ENCODE assay signal across 16 cellular contexts in the genomic region with DNA sequence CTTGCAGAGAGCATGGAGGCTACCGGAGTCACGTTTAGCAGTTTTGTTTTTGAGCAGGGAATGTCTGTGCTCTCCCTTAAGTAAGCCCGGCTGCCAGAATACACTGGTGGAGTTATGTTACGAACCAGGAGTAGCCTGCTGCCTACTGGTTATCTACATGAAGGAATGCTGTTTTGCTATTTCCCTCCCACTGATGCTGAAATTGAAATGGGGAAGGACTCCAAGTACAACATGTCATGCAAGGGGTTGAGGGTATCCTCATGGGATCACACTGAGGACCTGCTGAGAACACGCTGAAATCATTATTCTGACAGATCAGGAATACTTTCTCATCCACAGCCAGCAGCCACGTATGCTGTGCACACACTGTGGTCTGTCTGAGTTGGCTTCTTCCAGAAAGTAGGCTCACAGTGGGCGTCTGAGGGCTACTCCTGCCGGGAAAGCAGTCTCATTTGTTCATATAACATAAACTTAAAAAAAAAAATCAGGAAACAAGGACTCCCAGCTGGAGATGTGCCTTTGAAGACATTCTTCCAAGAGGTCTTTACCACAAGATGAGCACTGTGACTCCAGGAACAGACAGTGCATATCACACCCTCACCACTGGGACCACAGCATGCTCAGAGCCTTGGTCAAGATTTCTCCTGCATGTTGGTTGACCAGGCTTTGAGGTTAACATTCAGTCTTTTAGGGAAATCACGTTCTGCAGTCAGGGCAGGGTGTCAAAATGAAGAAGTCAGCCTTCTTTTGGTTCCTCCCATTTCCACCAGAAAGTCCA.
A peak's percentile ranks its signal among the peaks of the same experiment; 100 is the strongest.
DNase-seq lines count a peak whose midpoint lies in the region; ATAC-seq and TF ChIP-seq lines count a peak whose summit lies in the region.
"Had no signal": no experiment of that assay in that cellular context is flagged by ENCODE, and none has a peak within 500 bp of the region (broad histone marks: within the 10 kb centered on the region; RNA-seq: fewer than 3 reads in every experiment).

No MANE protein-coding gene starts in this region.

- peak overlapping the region; percentile 96 for H3K27ac Mint-ChIP-seq in chondrocyte (ENCODE audit: unreplicated experiment)
- H3K27ac Mint-ChIP-seq: CD8-positive, alpha-beta T cell; T-helper 1 cell treated with Interleukin-12 subunit alpha and Interleukin-12 subunit beta and Interleukin-4 antibody, amounts not matched to agents 30 μg/mL and 1 μg/mL, for 36 hours had no signal

- DNase-seq in EH (ENCODE audit: low read depth) (peak; percentile 87), chondrocyte (ENCODE audit: low spot score) (no peak), hepatic stellate cell (ENCODE audit: low spot score) (peak; percentile 50), skeletal muscle cell (ENCODE audit: low read depth) (peak; percentile 100), H7 (no peak), DMS114 treated with DMSO at 0.1 percent for 48 hours (lab: John Stamatoyannopoulos, UW; ENCODE audit: unreplicated experiment) (no peak), HuH-7 (ENCODE audit: low spot score) (no peak)
- DNase-seq: activated CD4-positive, alpha-beta T cell treated with anti-CD3 and anti-CD28 coated beads for 48 hours; activated gamma-delta T cell treated with Interleukin-2 at 50 U/mL for 16 hours; CD8-positive, alpha-beta T cell; naive B cell; NCI-H2171; stimulated activated CD8-positive, alpha-beta memory T cell treated with anti-CD3 and anti-CD28 coated beads, Interleukin-4, amount 100 ng/mL, for 48 hours had no signal

- H3K27me3 ChIP-seq in H7 (ENCODE audit: control insufficient read depth, insufficient read depth, low read length): no peaks in the 10 kb centered on the region

- H3K4me3 ChIP-seq in skeletal muscle cell (ENCODE audit: low read depth, low read length): no peak overlapping the region
- no peak overlapping the region for H3K4me3 ChIP-seq in H7 (ENCODE audit: insufficient read depth, low read depth, low read length)
- H3K4me3 ChIP-seq: HAP-1 had no signal

- H3K36me3 ChIP-seq in H7 (replicated peaks; ENCODE audit: control insufficient read depth, insufficient read depth, low read length): no peaks in the 10 kb centered on the region
- H3K36me3 ChIP-seq: HAP-1 had no signal

- no peak overlapping the region for H3K4me3 Mint-ChIP-seq in chondrocyte (ENCODE audit: unreplicated experiment)
- H3K4me3 Mint-ChIP-seq: CD8-positive, alpha-beta T cell; naive B cell; T-helper 1 cell treated with Interleukin-12 subunit alpha and Interleukin-12 subunit beta and Interleukin-4 antibody, amounts not matched to agents 30 μg/mL and 1 μg/mL, for 36 hours had no signal

- H3K9me3 Mint-ChIP-seq in chondrocyte (ENCODE audit: low read depth): peaks cover 6% of the 10 kb centered on the region
- H3K9me3 Mint-ChIP-seq: CD8-positive, alpha-beta T cell; T-helper 1 cell treated with Interleukin-12 subunit alpha and Interleukin-12 subunit beta and Interleukin-4 antibody, amounts not matched to agents 30 μg/mL and 1 μg/mL, for 36 hours had no signal

- peak; percentile 58 for TF ChIP-seq CTCF in chondrocyte (IDR thresholded peaks at IDR 0.05)

- no peak for ATAC-seq in HG02610 (IDR thresholded peaks at IDR 0.05; ENCODE audit: unreplicated experiment)
- ATAC-seq: CD8-positive, alpha-beta T cell had no signal

- peaks cover 66% of the 10 kb centered on the region for H3K4me1 Mint-ChIP-seq in chondrocyte (ENCODE audit: low read depth)
- H3K4me1 Mint-ChIP-seq: naive B cell had no signal

- H3K36me3 Mint-ChIP-seq in chondrocyte (ENCODE audit: low read depth): peaks cover 3% of the 10 kb centered on the region
- H3K36me3 Mint-ChIP-seq: CD8-positive, alpha-beta T cell; naive B cell had no signal

- no peaks in the 10 kb centered on the region for H3K27me3 Mint-ChIP-seq in chondrocyte (ENCODE audit: low read depth)

Comparison
In these comparisons a context has a peak if more than half of its experiments do, and no peak if none do; other contexts are left out.
1. DNase-seq: peak in EH (single experiment), hepatic stellate cell (single experiment) and skeletal muscle cell (single experiment); none in chondrocyte (single experiment), H7 (single experiment), DMS114 treated with DMSO at 0.1 percent for 48 hours (single experiment) and HuH-7 (single experiment).